8 cellular contexts compared by ENCODE assay signal in genomic region chr4:10180927-10181744, GRCh38.
DNase-seq lines count a peak whose midpoint lies in the region; ATAC-seq and TF ChIP-seq lines count a peak whose summit lies in the region.

No MANE protein-coding gene starts in this region.

- no peak overlapping the region for H2AFZ ChIP-seq in GM23338

- no peak overlapping the region for H3K4me3 Mint-ChIP-seq in GM23338

- CTCF ChIA-PET in A673 (lab: Charles Lee), result no interaction called here

- peaks cover 13% of the 10 kb centered on the region; the same call in 1 of the 2 replicates for H3K9me2 ChIP-seq in GM23338 (ENCODE audit: insufficient read depth)

- no peaks in the 10 kb centered on the region; the same call in 2 of the 3 replicates for H3K9me3 Mint-ChIP-seq in GM23338

- H3K4me3 ChIP-seq in A673 (ENCODE audit: low read depth, low read length, poor library complexity, severe bottlenecking) (no peak overlapping the region), GM23338 (no peak overlapping the region)
- no peak overlapping the region for H3K4me3 ChIP-seq in effector memory CD4-positive, alpha-beta T cell (ENCODE audit: insufficient read depth, low read depth, low read length, poor library complexity, severe bottlenecking)

- no peaks in the 10 kb centered on the region for H3K79me2 ChIP-seq in GM23338 (replicated peaks; ENCODE audit: insufficient read depth)

- no peaks in the 10 kb centered on the region for H4K20me1 ChIP-seq in GM23338 (replicated peaks; ENCODE audit: insufficient read depth)

- BruUV-seq in A673 (replicated peaks; lab: Mats Ljungman, UMichigan), result no TSS peak

- no peaks in the 10 kb centered on the region for H3K27me3 ChIP-seq in A673 (replicated peaks; ENCODE audit: insufficient read depth, low read depth, low read length, poor library complexity)
- H3K27me3 ChIP-seq in effector memory CD4-positive, alpha-beta T cell (replicated peaks; ENCODE audit: control insufficient read depth, insufficient read depth, low read length, poor library complexity, severe bottlenecking), result no peaks in the 10 kb centered on the region
- no peaks in the 10 kb centered on the region for H3K27me3 ChIP-seq in GM23338 (ENCODE audit: insufficient read depth)

- H3K27me3 Mint-ChIP-seq in GM23338 (ENCODE audit: insufficient read depth, low read depth, poor library complexity), result no peaks in the 10 kb centered on the region

- H3K36me3 Mint-ChIP-seq in GM23338 (ENCODE audit: low read depth), result no peaks in the 10 kb centered on the region

- no peaks in the 10 kb centered on the region for H3K4me1 ChIP-seq in A673 (ENCODE audit: insufficient read depth, low read length, poor library complexity, severe bottlenecking)
- H3K4me1 ChIP-seq in effector memory CD4-positive, alpha-beta T cell (ENCODE audit: control insufficient read depth, insufficient read depth, low read length, poor library complexity, severe bottlenecking), result no peaks in the 10 kb centered on the region
- no peaks in the 10 kb centered on the region for H3K4me1 ChIP-seq in GM23338 (ENCODE audit: insufficient read depth)

- ATAC-seq in GM18861 (IDR thresholded peaks at IDR 0.05; ENCODE audit: unreplicated experiment) (peak; percentile 92), HG03039 (IDR thresholded peaks at IDR 0.05; ENCODE audit: unreplicated experiment) (peak; percentile 94), GM23338 (no peak)

- H3K9me3 ChIP-seq in A673 (ENCODE audit: low read depth, low read length, poor library complexity, severe bottlenecking), result no peaks in the 10 kb centered on the region
- H3K9me3 ChIP-seq in effector memory CD4-positive, alpha-beta T cell (ENCODE audit: control insufficient read depth, low read length), result no peaks in the 10 kb centered on the region

- TF ChIP-seq CTCF in A673 (conservative IDR thresholded peaks at IDR 0.05; ENCODE audit: low read depth, low read length) (no peak), GM23338 (conservative IDR thresholded peaks at IDR 0.05; ENCODE audit: low read depth in 2 of 2) (no peak)

- H3F3A ChIP-seq in GM23338 (replicated peaks; ENCODE audit: low read depth), result no peaks in the 10 kb centered on the region

- POLR2A ChIA-PET in A673 (lab: Charles Lee; ENCODE audit: low non-redundant PET), result no interaction called here

- H3K36me3 ChIP-seq in A673 (ENCODE audit: insufficient read depth, low read length, poor library complexity, severe bottlenecking), result no peaks in the 10 kb centered on the region
- no peaks in the 10 kb centered on the region for H3K36me3 ChIP-seq in effector memory CD4-positive, alpha-beta T cell (ENCODE audit: control insufficient read depth, insufficient read depth, low read length)
- H3K36me3 ChIP-seq in GM23338 (ENCODE audit: insufficient read depth), result no peaks in the 10 kb centered on the region

- H3K27ac ChIP-seq in A673 (ENCODE audit: low read depth, low read length, poor library complexity, severe bottlenecking) (no peak overlapping the region), GM23338 (ENCODE audit: low read depth) (no peak overlapping the region)
- H3K27ac ChIP-seq in effector memory CD4-positive, alpha-beta T cell (ENCODE audit: insufficient read depth, low read length, poor library complexity, severe bottlenecking), result no peak overlapping the region

- no peak overlapping the region for H3K4me2 ChIP-seq in GM23338

- intact Hi-C loops in A673 (cut with micrococcal nuclease; ENCODE audit: unreplicated experiment), result no loop called here

- H3K27ac Mint-ChIP-seq in GM23338, result no peak overlapping the region

- no peaks in the 10 kb centered on the region for H3K4me1 Mint-ChIP-seq in GM23338

- DNase-seq in A673 (ENCODE audit: low spot score), result peak; percentile 15
- DNase-seq in RPMI7951 (ENCODE audit: low read depth), result peak; percentile 18
- peak; percentile 60 for DNase-seq in glomerular endothelial cell (ENCODE audit: extremely low read depth, low read depth, low spot score)
- DNase-seq in effector memory CD4-positive, alpha-beta T cell, result no peak
- no peak for DNase-seq in middle frontal gyrus (ENCODE audit: extremely low spot score, low spot score)
- no peak for DNase-seq in GM23338 (ENCODE audit: low spot score)

TF ChIP-seq in GM23338, 12 proteins besides CTCF, POLR2A, EP300 and RAD21 (continues in another document):
- TF ChIP-seq, protein P1, sequence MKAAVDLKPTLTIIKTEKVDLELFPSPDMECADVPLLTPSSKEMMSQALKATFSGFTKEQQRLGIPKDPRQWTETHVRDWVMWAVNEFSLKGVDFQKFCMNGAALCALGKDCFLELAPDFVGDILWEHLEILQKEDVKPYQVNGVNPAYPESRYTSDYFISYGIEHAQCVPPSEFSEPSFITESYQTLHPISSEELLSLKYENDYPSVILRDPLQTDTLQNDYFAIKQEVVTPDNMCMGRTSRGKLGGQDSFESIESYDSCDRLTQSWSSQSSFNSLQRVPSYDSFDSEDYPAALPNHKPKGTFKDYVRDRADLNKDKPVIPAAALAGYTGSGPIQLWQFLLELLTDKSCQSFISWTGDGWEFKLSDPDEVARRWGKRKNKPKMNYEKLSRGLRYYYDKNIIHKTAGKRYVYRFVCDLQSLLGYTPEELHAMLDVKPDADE (IDR thresholded peaks at IDR 0.05), result no peak
- TF ChIP-seq NANOG (IDR thresholded peaks at IDR 0.05; ENCODE audit: borderline replicate concordance) (no peak), EZH2 (IDR thresholded peaks at IDR 0.05; ENCODE audit: low read depth, unreplicated experiment) (no peak), ZNF331 (CRISPR knock-in tag; IDR thresholded peaks at IDR 0.05; ENCODE audit: low read depth) (no peak), REST (IDR thresholded peaks at IDR 0.05; ENCODE audit: unreplicated experiment) (no peak), STAT1 (IDR thresholded peaks at IDR 0.05; ENCODE audit: unreplicated experiment) (no peak), CREB1 (CRISPR knock-in tag; IDR thresholded peaks at IDR 0.05; ENCODE audit: low read depth) (no peak), JUNB (IDR thresholded peaks at IDR 0.05; ENCODE audit: unreplicated experiment) (no peak), ZNF114 (CRISPR knock-in tag; IDR thresholded peaks at IDR 0.05) (no peak), EZH2phosphoT487 (IDR thresholded peaks at IDR 0.05; ENCODE audit: unreplicated experiment) (no peak), POLR2AphosphoS5 (IDR thresholded peaks at IDR 0.05; ENCODE audit: low read depth) (no peak)

Comparison
In these comparisons a context has a peak if more than half of its experiments do, and no peak if none do; other contexts are left out.
1. DNase-seq: peak in A673 (single experiment), RPMI7951 (single experiment) and glomerular endothelial cell (single experiment); none in effector memory CD4-positive, alpha-beta T cell (0 of 3), middle frontal gyrus (single experiment) and GM23338 (single experiment).